ENCODE assay signal across 8 cellular contexts in genomic region chr6:33279971-33280511, GRCh38. TPM values are rescaled to one million over a fixed set of nuclear protein-coding genes. Genes with fewer than 3 reads are reported as not detected.
A peak's percentile ranks its signal among the peaks of the same experiment; 100 is the strongest.
DNase-seq lines count a peak whose midpoint lies in the region; ATAC-seq and TF ChIP-seq lines count a peak whose summit lies in the region.

No MANE protein-coding gene starts in this region.

- 44 to 55% (median 48%) methylated on average over 2 to 5 of the region's 5 CpGs for WGBS in stomach, 5 donors

- no peak for TF ChIP-seq POLR2A in stomach (IDR thresholded peaks at IDR 0.05)

- H3K4me3 ChIP-seq in SJSA1 (no peak overlapping the region), stomach (no peak overlapping the region)

- no peaks in the 10 kb centered on the region for H3K4me1 ChIP-seq in SJSA1 (replicated peaks)
- peaks cover 32 to 54% (median 45%) of the 10 kb centered on the region in 4 donors for H3K4me1 ChIP-seq in stomach

- no peaks in the 10 kb centered on the region for H3K9me3 ChIP-seq in SJSA1 (replicated peaks)
- H3K9me3 ChIP-seq in stomach: no peaks in the 10 kb centered on the region

- peak in 4 of 7 experiments; percentile 24 to 61 (median 40) for TF ChIP-seq CTCF in stomach (IDR thresholded peaks at IDR 0.05)

- H3K27ac ChIP-seq in SJSA1 (no peak overlapping the region), stomach (peak overlapping the region in 3 of 5 donors; percentile 32 to 97 (median 44))

- H3K27me3 ChIP-seq in SJSA1 (replicated peaks) (no peaks in the 10 kb centered on the region), stomach (no peaks in the 10 kb centered on the region)

- DNase-seq in DMS 273 (lab: John Stamatoyannopoulos, UW; ENCODE audit: unreplicated experiment) (peak; percentile 95), HT-29 (ENCODE audit: low spot score) (peak; percentile 73), SJSA1 (ENCODE audit: low read depth in 1 of 2, low spot score in 2 of 2) (peak; percentile 44 to 63), fibroblast of gingiva (ENCODE audit: low read depth) (peak; percentile 22), stomach (no peak), sciatic nerve (ENCODE audit: low spot score) (no peak)
- no peak for DNase-seq in activated CD4-positive, CD25-positive, alpha-beta regulatory T cell treated with anti-CD3 and anti-CD28 coated beads, Interleukin-2, amount 50 U/mL, for 72 hours

- ATAC-seq in sciatic nerve (no peak), GM21390 (IDR thresholded peaks at IDR 0.05; ENCODE audit: unreplicated experiment) (no peak)

- no peak for TF ChIP-seq EP300 in stomach (IDR thresholded peaks at IDR 0.05)

- H3K36me3 ChIP-seq in SJSA1: peaks cover 97% of the 10 kb centered on the region
- H3K36me3 ChIP-seq in stomach: peaks cover 42 to 84% (median 83%) of the 10 kb centered on the region in 4 donors

- intact Hi-C loops in stomach (cut with DNase I; ENCODE audit: low total_unique reads) (no loop called here), sciatic nerve (cut with DNase I) (no loop called here)

RNA-seq across cellular contexts. Expression of gene B3GALT4, which starts 3.1 kb away (rescaled TPM):
- total RNA-seq in HT-29 (2014; rRNA removed; shearing (Covaris generic)): 10.6 and 14.1 TPM in 2 replicates
- total RNA-seq in SJSA1 (2014; rRNA removed; shearing (Covaris generic)): 0.16 TPM in 1 of 2 replicates, not detected in the other
- total RNA-seq in stomach: 10 to 100 TPM in 4 of 5 donors, not detected in 1; 10.8 to 42.9 (median 32.6) TPM
- 10 to 100 TPM in 2 of 3 donors, 1 to 10 TPM in 1; 9.8 to 11.5 (median 10.5) TPM for polyA plus RNA-seq in stomach
- total RNA-seq in sciatic nerve: 14.8 TPM

RNA-seq across cellular contexts. Expression of gene RPS18, which starts 8.2 kb away (rescaled TPM):
- total RNA-seq in HT-29 (2014; rRNA removed; shearing (Covaris generic)): 3,486 and 3,632 TPM in 2 replicates
- 2,063 and 2,614 TPM in 2 replicates for total RNA-seq in SJSA1 (2014; rRNA removed; shearing (Covaris generic))
- total RNA-seq in stomach: 1,000 to 10,000 TPM in 4 of 5 donors, 100 to 1,000 TPM in 1; 279 to 3,666 (median 1,718) TPM
- 1,000 to 10,000 TPM; 4,575 to 9,227 (median 6,928) TPM for polyA plus RNA-seq in stomach
- 1,733 TPM for total RNA-seq in sciatic nerve

RNA-seq across cellular contexts. Expression of gene VPS52, which starts 8.4 kb away (rescaled TPM):
- total RNA-seq in HT-29 (2014; rRNA removed; shearing (Covaris generic)): 39.4 and 48.5 TPM in 2 replicates
- total RNA-seq in SJSA1 (2014; rRNA removed; shearing (Covaris generic)): 26.9 and 39.4 TPM in 2 replicates
- total RNA-seq in stomach (10 to 100 TPM; 39.7 to 89.3 (median 59.4) TPM), sciatic nerve (50.0 TPM)
- 10 to 100 TPM; 22.6 to 37.2 (median 25.3) TPM for polyA plus RNA-seq in stomach

RNA-seq across cellular contexts. Expression of gene WDR46, which starts 9.0 kb away (rescaled TPM):
- 79.0 and 92.2 TPM in 2 replicates for total RNA-seq in HT-29 (2014; rRNA removed; shearing (Covaris generic))
- total RNA-seq in SJSA1 (2014; rRNA removed; shearing (Covaris generic)): 81.8 and 123 TPM in 2 replicates
- total RNA-seq in stomach (10 to 100 TPM; 42.9 to 72.9 (median 54.5) TPM), sciatic nerve (32.4 TPM)
- 10 to 100 TPM; 47.5 to 65.1 (median 54.4) TPM for polyA plus RNA-seq in stomach

RNA-seq across cellular contexts. Expression of gene PFDN6, which starts 9.4 kb away (rescaled TPM):
- 86.8 and 90.7 TPM in 2 replicates for total RNA-seq in HT-29 (2014; rRNA removed; shearing (Covaris generic))
- total RNA-seq in SJSA1 (2014; rRNA removed; shearing (Covaris generic)): 66.3 and 67.8 TPM in 2 replicates
- total RNA-seq in stomach: 10 to 100 TPM in 3 of 5 donors, 1 to 10 TPM in 1, not detected in 1; 9.7 to 32.9 (median 12.8) TPM
- polyA plus RNA-seq in stomach: 100 to 1,000 TPM; 117 to 265 (median 202) TPM
- total RNA-seq in sciatic nerve: 27.1 TPM

Comparison
In these comparisons a context has a peak if more than half of its experiments do, and no peak if none do; other contexts are left out.
1. DNase-seq: peak in DMS 273 (single experiment), HT-29 (single experiment), SJSA1 (2 of 2) and fibroblast of gingiva (single experiment); none in stomach (single experiment), sciatic nerve (single experiment) and activated CD4-positive, CD25-positive, alpha-beta regulatory T cell treated with anti-CD3 and anti-CD28 coated beads, Interleukin-2, amount 50 U/mL, for 72 hours (single experiment).